Comparison of ENCODE assay signal across 8 cellular contexts in genomic region chr7:12623885-12624498, GRCh38. TPM values are rescaled to one million over a fixed set of nuclear protein-coding genes. Genes with fewer than 3 reads are reported as not detected.
DNase-seq lines count a peak whose midpoint lies in the region; ATAC-seq, FAIRE-seq and TF ChIP-seq lines count a peak whose summit lies in the region.

No MANE protein-coding gene starts in this region.

- intact Hi-C loops in A673 (cut with micrococcal nuclease; ENCODE audit: unreplicated experiment) (loop anchor here (1.0 to 10.0 kb wide), 3 partner anchors 100 to 789 kb away; partner anchors contain the start of gene THSD7A), HepG2 (cut with micrococcal nuclease; ENCODE audit: unreplicated experiment) (loop anchor here (1.0 to 5.0 kb wide), 2 partner anchors 99 to 638 kb away; no protein-coding TSS in a partner anchor)

- H3K79me2 ChIP-seq in HepG2 (ENCODE audit: insufficient read depth, low read length), result no peaks in the 10 kb centered on the region

- H3K36me3 ChIP-seq in A673 (ENCODE audit: insufficient read depth, low read length, poor library complexity, severe bottlenecking) (no peaks in the 10 kb centered on the region), HepG2 (replicated peaks in 1 of 2; ENCODE audit: control insufficient read depth in 1 of 2, insufficient read depth in 2 of 2, low read length in 2 of 2) (no peaks in the 10 kb centered on the region)

- H3K4me3 ChIP-seq in A673 (ENCODE audit: low read depth, low read length, poor library complexity, severe bottlenecking), result peak overlapping the region; percentile 3
- no peak overlapping the region for H3K4me3 ChIP-seq in LNCaP clone FGC (ENCODE audit: low read depth, low read length)
- peak overlapping the region; percentile 23; the same call in 1 of the 2 replicates for H3K4me3 ChIP-seq in WI38 (ENCODE audit: low read depth, low read length)
- H3K4me3 ChIP-seq in HepG2 (replicated peaks in 1 of 3; ENCODE audit: insufficient read depth in 1 of 3, low read depth in 2 of 3, low read length in 3 of 3), result no peak overlapping the region

- BruUV-seq in A673 (replicated peaks; lab: Mats Ljungman, UMichigan) (no TSS peak), HepG2 (replicated peaks; lab: Mats Ljungman, UMichigan) (no TSS peak)

- no peak overlapping the region for H2AFZ ChIP-seq in HepG2 (ENCODE audit: low read length)

- no peak for TF ChIP-seq RAD21 in HepG2 (CRISPR knock-in tag; IDR thresholded peaks at IDR 0.05)

- H3K9ac ChIP-seq in HepG2 (ENCODE audit: insufficient read depth, low read depth, low read length), result no peak overlapping the region

- no peak for TF ChIP-seq POLR2A in HepG2 (IDR thresholded peaks at IDR 0.05; ENCODE audit: insufficient read depth in 1 of 2, low read depth in 2 of 2, low read length in 2 of 2)

- H3K4me2 ChIP-seq in HepG2 (ENCODE audit: low read depth, low read length), result no peak overlapping the region

- H3K27ac ChIP-seq in A673 (ENCODE audit: low read depth, low read length, poor library complexity, severe bottlenecking), result no peak overlapping the region
- no peak overlapping the region for H3K27ac ChIP-seq in HepG2 (ENCODE audit: extremely low read length, insufficient read depth, low read length)
- no peak overlapping the region for H3K27ac ChIP-seq in caudate nucleus (ENCODE audit: low read depth, low read length)

- POLR2A ChIA-PET in A673 (lab: Charles Lee; ENCODE audit: low non-redundant PET), result interaction anchor here (0.6 kb wide), 1 partner anchor 602 kb away, joined by 3 read pairs; no protein-coding TSS in a partner anchor
- POLR2A ChIA-PET in HepG2 (lab: Yijun Ruan, JAX), result no interaction called here

- in situ Hi-C loops in GM13977 (cut with MboI; ENCODE audit: low pct_unique_long_range_greater_than_20kb, low sequenced_read_pairs, unreplicated experiment) (no loop called here), HepG2 (cut with HindIII; ENCODE audit: extremely low pct_ligation_motif_present, low pct_unique_long_range_greater_than_20kb) (loop anchor here (10.0 kb wide), 1 partner anchor 99 kb away; no protein-coding TSS in a partner anchor)

- TF ChIP-seq CTCF in A673 (conservative IDR thresholded peaks at IDR 0.05; ENCODE audit: low read depth, low read length), result peak; percentile 81
- TF ChIP-seq CTCF in GM13977 (IDR thresholded peaks at IDR 0.05; ENCODE audit: extremely low read depth, insufficient read depth, missing control alignments), result peak; percentile 64
- peak; percentile 73 for TF ChIP-seq CTCF in LNCaP clone FGC (IDR thresholded peaks at IDR 0.05; ENCODE audit: control insufficient read depth, extremely low read depth, insufficient read depth)
- peak; percentile 71 for TF ChIP-seq CTCF in WI38 (IDR thresholded peaks at IDR 0.05; ENCODE audit: low read depth, low read length)
- peak; percentile 48 for TF ChIP-seq CTCF in HepG2 (CRISPR knock-in tag; IDR thresholded peaks at IDR 0.05)

- no peaks in the 10 kb centered on the region for H3K4me1 ChIP-seq in A673 (ENCODE audit: insufficient read depth, low read length, poor library complexity, severe bottlenecking)
- H3K4me1 ChIP-seq in HepG2 (ENCODE audit: insufficient read depth, low read length), result no peaks in the 10 kb centered on the region

- 0% methylated on average over 1 of the region's 1 CpG for WGBS in HepG2 (ENCODE audit: low lambda C conversion rate)

- no peak for FAIRE-seq in HepG2 (lab: Jason Lieb, UNC)

- TF ChIP-seq EP300 in HepG2 (IDR thresholded peaks at IDR 0.05; ENCODE audit: low read depth in 2 of 2, low read length in 2 of 2), result no peak
- no peak for TF ChIP-seq EP300 in HepG2 (CRISPR knock-in tag; IDR thresholded peaks at IDR 0.05; ENCODE audit: borderline replicate concordance)

- H3K9me3 ChIP-seq in A673 (ENCODE audit: low read depth, low read length, poor library complexity, severe bottlenecking) (no peaks in the 10 kb centered on the region), HepG2 (ENCODE audit: low read length) (no peaks in the 10 kb centered on the region)

- H3K27me3 ChIP-seq in A673 (replicated peaks; ENCODE audit: insufficient read depth, low read depth, low read length, poor library complexity), result no peaks in the 10 kb centered on the region
- no peaks in the 10 kb centered on the region for H3K27me3 ChIP-seq in HepG2 (ENCODE audit: control insufficient read depth in 1 of 2, insufficient read depth in 2 of 2, low read length in 2 of 2)

- peak; percentile 28; the same call in 1 of the 3 replicates for ATAC-seq in HepG2

- H4K20me1 ChIP-seq in HepG2 (ENCODE audit: insufficient read depth, low read length), result no peaks in the 10 kb centered on the region

- DNase-seq in A673 (ENCODE audit: low spot score) (peak; percentile 56), GM13977 (ENCODE audit: low spot score) (no peak), LNCaP clone FGC (ENCODE audit: low read depth) (no peak), HepG2 (ENCODE audit: low spot score) (no peak), caudate nucleus (lab: John Stamatoyannopoulos, UW) (no peak), anterior cingulate cortex (lab: John Stamatoyannopoulos, UW) (no peak)
- no peak for DNase-seq in activated effector memory CD4-positive, alpha-beta T cell treated with Interleukin-2 at 50 U/mL for 16 hours

- CTCF ChIA-PET in A673 (lab: Charles Lee), result interaction anchor here (1.2 kb wide), 1 partner anchor 99 kb away, joined by 9 read pairs; no protein-coding TSS in a partner anchor
- CTCF ChIA-PET in HepG2 (lab: Yijun Ruan, JAX; ENCODE audit: low intra/inter-chr PET ratio, low total read pairs), result interaction anchor here (2.0 kb wide), 2 partner anchors 99 to 639 kb away, joined by 5 to 18 read pairs; no protein-coding TSS in a partner anchor

TF ChIP-seq in HepG2, 621 proteins besides CTCF, POLR2A, EP300 and RAD21:
- peak; percentile 54; the same call in 1 of the 2 replicates for TF ChIP-seq SMC3 (IDR thresholded peaks at IDR 0.05; ENCODE audit: low read length)
- no peak for TF ChIP-seq POLR2G (IDR thresholded peaks at IDR 0.05; ENCODE audit: low read depth, low read length)
- TF ChIP-seq STAG1 (CRISPR knock-in tag; IDR thresholded peaks at IDR 0.05), result peak; percentile 55

RNA-seq across cellular contexts. Expression of gene SCIN, which starts 53.5 kb away (rescaled TPM):
- total RNA-seq in A673 (2021) (0.09 and 0.39 TPM in 2 replicates), HepG2 (2016; rRNA removed; fragmentation: Illumina TruSeq; extraction: Trizol) (not detected in 2 replicates)
- total RNA-seq in HepG2 (2016; cell fraction: cytosol; rRNA removed; fragmentation: Illumina TruSeq; extraction: Trizol; ENCODE audit: low read depth), result not detected in 2 replicates
- not detected in 2 replicates for total RNA-seq in HepG2 (2016; cell fraction: insoluble cytoplasmic fraction; rRNA removed; fragmentation: Illumina TruSeq; extraction: Trizol)
- total RNA-seq in HepG2 (2016; cell fraction: membrane; rRNA removed; fragmentation: Illumina TruSeq; extraction: Trizol), result not detected in 2 replicates
- not detected in 2 replicates for total RNA-seq in HepG2 (2016; cell fraction: nucleus; rRNA removed; fragmentation: Illumina TruSeq; extraction: Trizol)
- polyA plus RNA-seq in HepG2 (2011; rRNA removed), result not detected in 2 replicates
- polyA plus RNA-seq in HepG2 (2011; cell fraction: cytosol; rRNA removed), result not detected in 2 replicates
- polyA plus RNA-seq in HepG2 (2011; cell fraction: nucleus; rRNA removed), result not detected in 2 replicates
- polyA plus RNA-seq in HepG2 (2012), result not detected in 2 replicates
- not detected in 2 replicates for polyA plus RNA-seq in HepG2 (2016; cell fraction: cytosol; fragmentation: Illumina TruSeq; extraction: Trizol; ENCODE audit: low read depth)
- not detected in 2 replicates for polyA plus RNA-seq in HepG2 (2016; cell fraction: insoluble cytoplasmic fraction; fragmentation: Illumina TruSeq; extraction: Trizol; ENCODE audit: low read depth)
- not detected in 2 replicates for polyA plus RNA-seq in HepG2 (2016; cell fraction: membrane; fragmentation: Illumina TruSeq; extraction: Trizol; ENCODE audit: low read depth)
- polyA plus RNA-seq in HepG2 (2016; cell fraction: nucleus; fragmentation: Illumina TruSeq; extraction: Trizol; ENCODE audit: insufficient read depth, low read depth), result not detected in 2 replicates
- polyA minus RNA-seq in HepG2 (2011; rRNA and poly(A)+ RNA removed; ENCODE audit: low replicate concordance), result 0.05 TPM in 1 of 2 replicates, not detected in the other
- polyA minus RNA-seq in HepG2 (2011; cell fraction: cytosol; rRNA and poly(A)+ RNA removed), result not detected in 2 replicates
- polyA minus RNA-seq in HepG2 (2011; cell fraction: nucleus; rRNA and poly(A)+ RNA removed), result 0.26 TPM in 1 of 2 replicates, not detected in the other

Comparison
In these comparisons a context has a peak if more than half of its experiments do, and no peak if none do; other contexts are left out.
1. H3K4me3 ChIP-seq: peak in A673 (single experiment) and WI38 (single experiment); none in LNCaP clone FGC (single experiment) and HepG2 (0 of 3).
2. Peak in every context shown above with its lines, with median percentiles within 50 percentile points of each other: CTCF ChIP-seq.